Comparison of ENCODE assay signal across 22 cellular contexts in the genomic region with DNA sequence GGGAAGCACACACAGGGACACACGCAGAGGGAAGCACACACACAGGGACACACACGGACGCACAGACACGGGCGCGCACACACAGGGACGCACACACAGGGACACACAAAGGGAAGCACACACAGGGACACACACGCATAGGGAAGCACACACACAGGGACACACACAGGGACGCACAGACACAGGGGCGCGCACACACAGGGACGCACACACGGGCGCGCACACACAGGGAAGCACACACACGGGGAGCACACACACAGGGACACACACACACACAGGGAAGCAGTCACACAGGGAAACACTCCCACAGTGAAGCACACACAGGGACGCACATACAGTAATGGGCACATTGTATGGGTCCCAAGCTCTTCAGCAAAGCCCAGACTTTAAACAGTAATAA.
DNase-seq lines count a peak whose midpoint lies in the region; ATAC-seq and TF ChIP-seq lines count a peak whose summit lies in the region.
"Had no signal": no experiment of that assay in that cellular context is flagged by ENCODE, and none has a peak within 500 bp of the region (broad histone marks: within the 10 kb centered on the region; RNA-seq: fewer than 3 reads in every experiment).

No MANE protein-coding gene starts in this region.

- H3K56ac ChIP-seq in H9 (ENCODE audit: insufficient read length, low read depth, low read length) (no peak overlapping the region), IMR-90 (ENCODE audit: extremely low read depth, insufficient read depth, low read length) (no peak overlapping the region), mesendoderm (ENCODE audit: low read length) (no peak overlapping the region)

- H2BK20ac ChIP-seq in H9 (ENCODE audit: low read depth, low read length, poor library complexity, severe bottlenecking), result no peak overlapping the region
- no peak overlapping the region for H2BK20ac ChIP-seq in IMR-90 (ENCODE audit: low read depth, low read length)

- no peak for TF ChIP-seq RAD21 in IMR-90 (IDR thresholded peaks at IDR 0.05; ENCODE audit: low read length)

- H3K4me1 ChIP-seq in H9 (ENCODE audit: insufficient read depth, low read length) (peaks cover 4% of the 10 kb centered on the region), IMR-90 (ENCODE audit: control insufficient read depth, insufficient read depth, low read length) (peaks cover 2% of the 10 kb centered on the region; the same call in 1 of the 2 replicates), mesendoderm (ENCODE audit: control insufficient read depth, low read depth, low read length) (peaks cover 3% of the 10 kb centered on the region), trophoblast cell (ENCODE audit: control insufficient read depth in 1 of 2, insufficient read depth in 2 of 2, low read length in 2 of 2) (peaks cover 0 to 5% of the 10 kb centered on the region in 2 experiments)
- H3K4me1 ChIP-seq: BE2C; BLaER1 treated with 17β-estradiol and CSF1 and Interleukin-3, amounts not matched to agents 10 nM and 100 nM had no signal

- BruUV-seq in IMR-90 (replicated peaks; lab: Mats Ljungman, UMichigan), result no TSS peak

- H3K23me2 ChIP-seq in H9 (ENCODE audit: insufficient read length, low read depth, low read length, poor library complexity, severe bottlenecking), result no peaks in the 10 kb centered on the region

- H3K4me3 Mint-ChIP-seq in H9, result no peak overlapping the region
- H3K4me3 Mint-ChIP-seq in WTC11, result no peak overlapping the region
- no peak overlapping the region for H3K4me3 Mint-ChIP-seq in T-helper 17 cell
- H3K4me3 Mint-ChIP-seq: CD4-positive, alpha-beta memory T cell; GM23338 had no signal

- H3K27ac Mint-ChIP-seq in H9 (no peak overlapping the region), WTC11 (no peak overlapping the region), T-helper 17 cell (no peak overlapping the region)
- H3K27ac Mint-ChIP-seq: CD4-positive, alpha-beta memory T cell; GM23338 had no signal

- H2AK5ac ChIP-seq in H9 (ENCODE audit: insufficient read length, low read length), result no peak overlapping the region
- peak overlapping the region; percentile 64; the same call in 1 of the 2 replicates for H2AK5ac ChIP-seq in IMR-90 (ENCODE audit: low read depth, low read length)
- H2AK5ac ChIP-seq in mesendoderm (ENCODE audit: low read length), result no peak overlapping the region
- no peak overlapping the region for H2AK5ac ChIP-seq in trophoblast cell (ENCODE audit: low read length)

- no peaks in the 10 kb centered on the region for H3K9me3 ChIP-seq in H9 (ENCODE audit: control insufficient read depth, low read depth, low read length)
- H3K9me3 ChIP-seq in IMR-90 (ENCODE audit: control insufficient read depth, insufficient read depth, low read length), result no peaks in the 10 kb centered on the region
- peaks cover 5% of the 10 kb centered on the region for H3K9me3 ChIP-seq in trophoblast cell (ENCODE audit: insufficient read depth, low read depth, low read length)
- H3K9me3 ChIP-seq in T-helper 17 cell (ENCODE audit: control insufficient read depth, low read length, poor library complexity, severe bottlenecking), result no peaks in the 10 kb centered on the region
- H3K9me3 ChIP-seq: A549; BE2C; BLaER1 treated with 17β-estradiol and CSF1 and Interleukin-3, amounts not matched to agents 10 nM and 100 nM had no signal

- H3T11ph ChIP-seq in H9 (ENCODE audit: low read length), result no peak overlapping the region

- TF ChIP-seq POLR2A in IMR-90 (IDR thresholded peaks at IDR 0.05; ENCODE audit: low read depth, low read length), result no peak

- H2BK120ac ChIP-seq in H9 (ENCODE audit: low read depth, low read length, poor library complexity, severe bottlenecking) (no peak overlapping the region), IMR-90 (ENCODE audit: low read depth, low read length) (no peak overlapping the region), mesendoderm (ENCODE audit: low read depth, low read length) (no peak overlapping the region), trophoblast cell (ENCODE audit: insufficient read depth, low read length, poor library complexity) (no peak overlapping the region)

- peak overlapping the region; percentile 2 for H3K18ac ChIP-seq in H9 (ENCODE audit: insufficient read length, low read depth, low read length)
- H3K18ac ChIP-seq in IMR-90 (ENCODE audit: low read depth, low read length), result no peak overlapping the region
- H3K18ac ChIP-seq in mesendoderm (ENCODE audit: low read length), result no peak overlapping the region
- no peak overlapping the region for H3K18ac ChIP-seq in trophoblast cell (ENCODE audit: low read length)

- peaks cover 15% of the 10 kb centered on the region for H3K9me1 ChIP-seq in IMR-90 (ENCODE audit: insufficient read depth, low read length)

- H3K9me3 Mint-ChIP-seq in H9, result no peaks in the 10 kb centered on the region
- H3K9me3 Mint-ChIP-seq in WTC11, result no peaks in the 10 kb centered on the region
- H3K9me3 Mint-ChIP-seq: GM23338 had no signal

- H2BK12ac ChIP-seq in H9 (ENCODE audit: insufficient read length, low read depth, low read length) (no peak overlapping the region), trophoblast cell (ENCODE audit: low read length) (no peak overlapping the region)

- H4K91ac ChIP-seq in H9 (ENCODE audit: insufficient read length, low read depth, low read length), result no peak overlapping the region
- H4K91ac ChIP-seq in IMR-90 (ENCODE audit: insufficient read depth, low read depth, low read length), result no peak overlapping the region
- no peak overlapping the region for H4K91ac ChIP-seq in trophoblast cell (ENCODE audit: low read depth, low read length)

- CTCF ChIA-PET in IMR-90 (lab: Yijun Ruan, JAX), result no interaction called here
- CTCF ChIA-PET in WTC11 (lab: Charles Lee), result no interaction called here

- no peaks in the 10 kb centered on the region for H3K4me1 Mint-ChIP-seq in H9
- no peaks in the 10 kb centered on the region for H3K4me1 Mint-ChIP-seq in WTC11
- no peaks in the 10 kb centered on the region for H3K4me1 Mint-ChIP-seq in T-helper 17 cell
- H3K4me1 Mint-ChIP-seq: CD4-positive, alpha-beta memory T cell; GM23338 had no signal

- ATAC-seq in IMR-90 (ENCODE audit: low read depth), result no peak
- no peak for ATAC-seq in WTC11
- ATAC-seq in T-helper 17 cell, result no peak
- ATAC-seq: A549, GM12878, GM23338 had no signal

- no CpG with 5 or more reads among the region's 17 CpGs for WGBS in H9 (ENCODE audit: extremely low coverage, insufficient read length, low lambda C conversion rate)
- WGBS in IMR-90 (ENCODE audit: extremely low coverage in 2 of 2, insufficient read length in 1 of 2), 2 experiments, result 97% methylated on average over 7 of the region's 17 CpGs; no CpG with 5 or more reads in 1 of the 2 experiments
- WGBS in mesendoderm (ENCODE audit: extremely low coverage, insufficient coverage, low lambda C conversion rate), result no CpG with 5 or more reads among the region's 17 CpGs
- whole genome bisulfite sequencing in trophoblast cell (ENCODE audit: extremely low coverage, insufficient coverage, insufficient read length), result no CpG with 5 or more reads among the region's 17 CpGs

- H4K20me1 ChIP-seq in H9 (ENCODE audit: control insufficient read depth, insufficient read depth, insufficient read length) (no peaks in the 10 kb centered on the region), IMR-90 (ENCODE audit: insufficient read depth, low read length) (no peaks in the 10 kb centered on the region)
- H4K20me1 ChIP-seq: BLaER1 treated with 17β-estradiol and CSF1 and Interleukin-3, amounts not matched to agents 10 nM and 100 nM had no signal

- no peaks in the 10 kb centered on the region for H3K79me2 ChIP-seq in H9 (ENCODE audit: insufficient read depth, low read length)
- H3K79me2 ChIP-seq in mesendoderm (ENCODE audit: control insufficient read depth, insufficient read depth, low read length), result no peaks in the 10 kb centered on the region
- no peaks in the 10 kb centered on the region for H3K79me2 ChIP-seq in trophoblast cell (ENCODE audit: control insufficient read depth, insufficient read depth, low read length, poor library complexity)

- H3K4me2 ChIP-seq in H9 (ENCODE audit: insufficient read depth, insufficient read length, low read length), result no peak overlapping the region
- no peak overlapping the region for H3K4me2 ChIP-seq in IMR-90 (ENCODE audit: low read depth, low read length)
- no peak overlapping the region for H3K4me2 ChIP-seq in mesendoderm (ENCODE audit: low read length)
- no peak overlapping the region for H3K4me2 ChIP-seq in trophoblast cell (ENCODE audit: low read length)
- H3K4me2 ChIP-seq: A549; BLaER1 treated with 17β-estradiol and CSF1 and Interleukin-3, amounts not matched to agents 10 nM and 100 nM; GM23338 had no signal

- H3K79me1 ChIP-seq in H9 (ENCODE audit: insufficient read depth, low read depth, low read length, poor library complexity, severe bottlenecking) (no peaks in the 10 kb centered on the region), IMR-90 (ENCODE audit: low read depth in 1 of 2, low read length in 2 of 2) (no peaks in the 10 kb centered on the region), mesendoderm (ENCODE audit: low read length) (no peaks in the 10 kb centered on the region), trophoblast cell (ENCODE audit: low read length) (no peaks in the 10 kb centered on the region)

- H3K36me3 ChIP-seq in IMR-90 (ENCODE audit: control insufficient read depth, insufficient read depth, low read length) (no peaks in the 10 kb centered on the region), mesendoderm (ENCODE audit: control insufficient read depth, insufficient read depth, low read length) (no peaks in the 10 kb centered on the region), trophoblast cell (ENCODE audit: control insufficient read depth in 1 of 2, insufficient read depth in 2 of 2, low read length in 2 of 2) (no peaks in the 10 kb centered on the region)
- H3K36me3 ChIP-seq: BE2C; BLaER1 treated with 17β-estradiol and CSF1 and Interleukin-3, amounts not matched to agents 10 nM and 100 nM had no signal

- no peaks in the 10 kb centered on the region for H3K36me3 Mint-ChIP-seq in H9 (ENCODE audit: insufficient read depth in 1 of 3, low read depth in 3 of 3)
- no peaks in the 10 kb centered on the region for H3K36me3 Mint-ChIP-seq in WTC11
- no peaks in the 10 kb centered on the region for H3K36me3 Mint-ChIP-seq in T-helper 17 cell (ENCODE audit: low read depth)
- H3K36me3 Mint-ChIP-seq: CD4-positive, alpha-beta memory T cell had no signal

- H3K4me3 ChIP-seq in IMR-90 (ENCODE audit: insufficient read depth, low read depth, low read length) (no peak overlapping the region), mesendoderm (ENCODE audit: low read length) (no peak overlapping the region), trophoblast cell (ENCODE audit: low read depth, low read length) (peak overlapping the region; percentile 27)
- H3K4me3 ChIP-seq: A549; BLaER1 treated with 17β-estradiol and CSF1 and Interleukin-3, amounts not matched to agents 10 nM and 100 nM; GM12878; GM23338 had no signal

- H3K23ac ChIP-seq in H9 (ENCODE audit: insufficient read length, low read depth, low read length) (no peak overlapping the region), IMR-90 (ENCODE audit: low read depth, low read length) (no peak overlapping the region), mesendoderm (ENCODE audit: low read length) (peak overlapping the region; percentile 20), trophoblast cell (ENCODE audit: low read length) (no peak overlapping the region)

- H2AFZ ChIP-seq in H9 (ENCODE audit: low read length), result no peak overlapping the region
- no peak overlapping the region for H2AFZ ChIP-seq in IMR-90 (replicated peaks; ENCODE audit: low read length, poor library complexity)
- no peak overlapping the region for H2AFZ ChIP-seq in trophoblast cell (ENCODE audit: insufficient read depth, low read length, poor library complexity)
- H2AFZ ChIP-seq: GM23338 had no signal

- H3K14ac ChIP-seq in H9 (ENCODE audit: insufficient read depth, low read length), result no peak overlapping the region; the same call in 1 of the 2 replicates
- H3K14ac ChIP-seq in IMR-90 (replicated peaks; ENCODE audit: low read depth, low read length), result no peak overlapping the region
- H3K14ac ChIP-seq in trophoblast cell (ENCODE audit: low read length), result no peak overlapping the region

- POLR2A ChIA-PET in IMR-90 (lab: Charles Lee; ENCODE audit: unreplicated experiment), result no interaction called here
- POLR2A ChIA-PET in WTC11 (lab: Charles Lee), result no interaction called here

- no peak overlapping the region for H4K5ac ChIP-seq in H9 (ENCODE audit: insufficient read length, low read depth, low read length)
- H4K5ac ChIP-seq in IMR-90 (ENCODE audit: low read depth, low read length), result no peak overlapping the region
- H4K5ac ChIP-seq in mesendoderm (ENCODE audit: low read length), result no peak overlapping the region

- intact Hi-C loops in IMR-90 (cut with micrococcal nuclease), result no loop called here

- H4K8ac ChIP-seq in H9 (replicated peaks; ENCODE audit: insufficient read length, low read depth, low read length), result no peak overlapping the region
- H4K8ac ChIP-seq in IMR-90 (ENCODE audit: low read depth in 2 of 2, low read length in 2 of 2), result no peak overlapping the region
- no peak overlapping the region for H4K8ac ChIP-seq in mesendoderm (ENCODE audit: low read depth, low read length)
- H4K8ac ChIP-seq in trophoblast cell (ENCODE audit: low read depth, low read length), result no peak overlapping the region

- no peak overlapping the region for H3K27ac ChIP-seq in H9 (ENCODE audit: insufficient read length, low read depth, low read length)
- H3K27ac ChIP-seq in IMR-90 (ENCODE audit: insufficient read depth, low read length), result no peak overlapping the region
- no peak overlapping the region for H3K27ac ChIP-seq in mesendoderm (ENCODE audit: low read depth, low read length)
- H3K27ac ChIP-seq in trophoblast cell (ENCODE audit: low read depth, low read length), result no peak overlapping the region
- H3K27ac ChIP-seq: A549; BLaER1 treated with 17β-estradiol and CSF1 and Interleukin-3, amounts not matched to agents 10 nM and 100 nM had no signal

- no peak overlapping the region for H2BK15ac ChIP-seq in H9 (ENCODE audit: low read depth, low read length)
- H2BK15ac ChIP-seq in IMR-90 (ENCODE audit: low read depth, low read length), result no peak overlapping the region
- H2BK15ac ChIP-seq in mesendoderm (replicated peaks; ENCODE audit: low read depth), result no peak overlapping the region

- H3K9ac ChIP-seq in H9 (ENCODE audit: extremely low read depth, insufficient read length, low read length) (no peak overlapping the region), IMR-90 (ENCODE audit: low read depth, low read length) (no peak overlapping the region), mesendoderm (ENCODE audit: low read length) (no peak overlapping the region), trophoblast cell (ENCODE audit: low read length) (no peak overlapping the region)
- H3K9ac ChIP-seq: BLaER1 treated with 17β-estradiol and CSF1 and Interleukin-3, amounts not matched to agents 10 nM and 100 nM had no signal

- DNase-seq in H9, result no peak
- DNase-seq in IMR-90, result no peak
- DNase-seq in mesendoderm, result no peak
- DNase-seq in trophoblast cell, result no peak
- DNase-seq in DMS 273 (lab: John Stamatoyannopoulos, UW; ENCODE audit: unreplicated experiment), result no peak
- no peak for DNase-seq in WTC11 (ENCODE audit: low spot score)
- DNase-seq in T-helper 17 cell, result no peak
- no peak for DNase-seq in C1 segment of cervical spinal cord (lab: John Stamatoyannopoulos, UW)
- DNase-seq: 8988T, ACHN, AML-193, BE2C, Calu3, COR-L47, DMS153, DND-41, HCEC 1CT had no signal

- no peak overlapping the region for H3K4ac ChIP-seq in H9 (ENCODE audit: low read depth, low read length)
- no peak overlapping the region; the same call in 1 of the 2 replicates for H3K4ac ChIP-seq in IMR-90 (ENCODE audit: low read depth, low read length)
- no peak overlapping the region for H3K4ac ChIP-seq in mesendoderm (ENCODE audit: low read depth, low read length)
- H3K4ac ChIP-seq in trophoblast cell (ENCODE audit: low read depth, low read length), result no peak overlapping the region

- H2BK5ac ChIP-seq in H9 (ENCODE audit: insufficient read length, low read length) (no peak overlapping the region), IMR-90 (ENCODE audit: low read depth, low read length, poor library complexity, severe bottlenecking) (no peak overlapping the region), mesendoderm (ENCODE audit: low read length) (no peak overlapping the region), trophoblast cell (ENCODE audit: low read depth, low read length, poor library complexity) (no peak overlapping the region)

- TF ChIP-seq CTCF in H9 (conservative IDR thresholded peaks at IDR 0.05), result no peak
- no peak for TF ChIP-seq CTCF in IMR-90 (conservative IDR thresholded peaks at IDR 0.05; ENCODE audit: low read depth, low read length)
- no peak for TF ChIP-seq CTCF in WTC11 (IDR thresholded peaks at IDR 0.05)

- dilution Hi-C loops in IMR-90 (cut with HindIII; ENCODE audit: low sequenced_read_pairs, unreplicated experiment), result no loop called here

- no peak overlapping the region for H2AK9ac ChIP-seq in IMR-90 (replicated peaks; ENCODE audit: low read depth, low read length, poor library complexity)

- no peaks in the 10 kb centered on the region for H3K27me3 ChIP-seq in H9 (ENCODE audit: insufficient read depth, low read length)
- no peaks in the 10 kb centered on the region for H3K27me3 ChIP-seq in IMR-90 (ENCODE audit: control insufficient read depth, insufficient read depth, low read length)
- H3K27me3 ChIP-seq in mesendoderm (ENCODE audit: insufficient read depth, low read length, poor library complexity), result no peaks in the 10 kb centered on the region
- no peaks in the 10 kb centered on the region for H3K27me3 ChIP-seq in trophoblast cell (ENCODE audit: insufficient read depth, low read length)
- H3K27me3 ChIP-seq: BE2C; BLaER1 treated with 17β-estradiol and CSF1 and Interleukin-3, amounts not matched to agents 10 nM and 100 nM had no signal

- in situ Hi-C loops in IMR-90 (cut with MboI; ENCODE audit: low sequenced_read_pairs), result no loop called here

- H4K12ac ChIP-seq in trophoblast cell (ENCODE audit: low read depth, low read length), result no peak overlapping the region

- H3K27me3 Mint-ChIP-seq in H9 (ENCODE audit: low read depth) (no peaks in the 10 kb centered on the region), WTC11 (ENCODE audit: low read depth) (no peaks in the 10 kb centered on the region), T-helper 17 cell (no peaks in the 10 kb centered on the region)
- H3K27me3 Mint-ChIP-seq: CD4-positive, alpha-beta memory T cell had no signal
